ENCODE assay signal across 1 cellular context in the genomic region with DNA sequence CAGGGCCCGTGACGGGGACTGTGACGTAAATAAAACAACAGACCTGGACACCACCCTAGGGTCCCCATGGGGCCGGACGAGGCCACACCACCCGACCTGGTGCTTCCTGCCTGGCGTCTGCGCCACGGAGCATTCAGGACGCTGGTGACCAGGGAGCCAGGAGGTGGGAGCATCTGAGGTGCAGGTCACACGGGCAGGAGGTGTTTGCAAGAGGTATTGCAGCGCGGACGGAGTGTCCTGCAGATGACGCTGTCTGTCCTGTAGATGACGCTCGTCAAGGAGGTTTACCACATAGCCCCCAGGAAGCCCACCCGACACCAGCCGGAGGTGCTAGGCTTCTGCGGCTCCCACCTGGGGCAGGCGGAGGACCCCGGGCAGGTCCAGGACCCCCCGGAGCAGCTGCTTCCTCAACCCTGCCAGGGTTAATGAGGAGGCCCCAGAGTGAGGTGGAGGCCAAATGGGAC.
TF ChIP-seq lines count a peak whose summit lies in the region.

No MANE protein-coding gene starts in this region.

TF ChIP-seq in GM23338, 12 proteins besides CTCF, POLR2A, EP300 and RAD21:
- no peak for TF ChIP-seq STAT1 (IDR thresholded peaks at IDR 0.05; ENCODE audit: unreplicated experiment)
- TF ChIP-seq ETS1 (IDR thresholded peaks at IDR 0.05): no peak
